1 cellular context compared by ENCODE assay signal in genomic region chr15:39393575-39394335, GRCh38.
A peak's percentile ranks its signal among the peaks of the same experiment; 100 is the strongest.
TF ChIP-seq lines count a peak whose summit lies in the region.

No MANE protein-coding gene starts in this region.

TF ChIP-seq in HepG2, 621 proteins besides CTCF, POLR2A, EP300 and RAD21 (continued from another document):
- peak; percentile 72; the same call in 1 of the 2 replicates for TF ChIP-seq ARID5B (CRISPR knock-in tag; IDR thresholded peaks at IDR 0.05)
- TF ChIP-seq THAP9 (CRISPR knock-in tag; IDR thresholded peaks at IDR 0.05; ENCODE audit: borderline replicate concordance) = no peak
- peak; percentile 24; the same call in 1 of the 2 replicates for TF ChIP-seq ELF3 (CRISPR knock-in tag; IDR thresholded peaks at IDR 0.05)
- TF ChIP-seq FOXA1 (IDR thresholded peaks at IDR 0.05) = no peak
- TF ChIP-seq FOXA1 (CRISPR knock-in tag; IDR thresholded peaks at IDR 0.05) = peak; percentile 59; the same call in 1 of the 2 replicates
- TF ChIP-seq FOXA3 (CRISPR knock-in tag; IDR thresholded peaks at IDR 0.05) = peak; percentile 35; the same call in 1 of the 2 replicates
- TF ChIP-seq WIZ (CRISPR knock-in tag; IDR thresholded peaks at IDR 0.05) = no peak
- TF ChIP-seq RFXAP (CRISPR knock-in tag; IDR thresholded peaks at IDR 0.05; ENCODE audit: borderline replicate concordance) = no peak
- peak; percentile 60; the same call in 1 of the 2 replicates for TF ChIP-seq GATA4 (IDR thresholded peaks at IDR 0.05; ENCODE audit: borderline replicate concordance, low read depth)
- peak; percentile 37; the same call in 1 of the 2 replicates for TF ChIP-seq RARA (CRISPR knock-in tag; IDR thresholded peaks at IDR 0.05)
- TF ChIP-seq SMAD9 (CRISPR knock-in tag; IDR thresholded peaks at IDR 0.05) = no peak
- TF ChIP-seq TRAFD1 (CRISPR knock-in tag; IDR thresholded peaks at IDR 0.05; ENCODE audit: borderline replicate concordance) = no peak
- no peak; the same call in 1 of the 2 replicates for TF ChIP-seq RXRA (CRISPR knock-in tag; IDR thresholded peaks at IDR 0.05)
- no peak for TF ChIP-seq MYC (CRISPR knock-in tag; IDR thresholded peaks at IDR 0.05; ENCODE audit: borderline replicate concordance)
- TF ChIP-seq ZFP1 (CRISPR knock-in tag; IDR thresholded peaks at IDR 0.05) = no peak
- TF ChIP-seq ZNF660 (CRISPR knock-in tag; IDR thresholded peaks at IDR 0.05; ENCODE audit: borderline replicate concordance, low read depth) = no peak
- TF ChIP-seq PPARG (CRISPR knock-in tag; conservative IDR thresholded peaks at IDR 0.05) = peak; percentile 27; the same call in 1 of the 2 replicates
- TF ChIP-seq FOSL2 (CRISPR knock-in tag; IDR thresholded peaks at IDR 0.05) = peak; percentile 76
- TF ChIP-seq SAP130 (CRISPR knock-in tag; IDR thresholded peaks at IDR 0.05; ENCODE audit: low read depth) = peak; percentile 10; the same call in 1 of the 2 replicates
- no peak for TF ChIP-seq MTERF4 (CRISPR knock-in tag; IDR thresholded peaks at IDR 0.05)
- no peak for TF ChIP-seq ZNF383 (CRISPR knock-in tag; IDR thresholded peaks at IDR 0.05; ENCODE audit: borderline replicate concordance)
- no peak for TF ChIP-seq LCORL (IDR thresholded peaks at IDR 0.05)
- no peak for TF ChIP-seq LCORL (CRISPR knock-in tag; IDR thresholded peaks at IDR 0.05)
